In genomic region chr3:14549256-14549931, GRCh38 we compare ENCODE assay signal across 11 cellular contexts. TPM values are rescaled to one million over a fixed set of nuclear protein-coding genes. Genes with fewer than 3 reads are reported as not detected.
A peak's percentile ranks its signal among the peaks of the same experiment; 100 is the strongest.
DNase-seq lines count a peak whose midpoint lies in the region; ATAC-seq and TF ChIP-seq lines count a peak whose summit lies in the region.
"Had no signal": no experiment of that assay in that cellular context is flagged by ENCODE, and none has a peak within 500 bp of the region (broad histone marks: within the 10 kb centered on the region; RNA-seq: fewer than 3 reads in every experiment).

No MANE protein-coding gene starts in this region.

- H3K9me3 Mint-ChIP-seq in CD4-positive, alpha-beta T cell = no peaks in the 10 kb centered on the region
- no peaks in the 10 kb centered on the region for H3K9me3 Mint-ChIP-seq in activated CD4-positive, alpha-beta T cell treated with anti-CD3 and anti-CD28 coated beads for 36 hours (ENCODE audit: low read depth)
- H3K9me3 Mint-ChIP-seq: stimulated activated naive B cell treated with anti-CD40 and anti-IgM and Interleukin-4, amounts not matched to agents 10 μg/mL and 1 μg/mL and 100 μg/mL, for 72 hours had no signal

- peaks cover 64% of the 10 kb centered on the region for H3K27me3 Mint-ChIP-seq in CD4-positive, alpha-beta T cell
- peaks cover 16% of the 10 kb centered on the region for H3K27me3 Mint-ChIP-seq in activated CD4-positive, alpha-beta T cell treated with anti-CD3 and anti-CD28 coated beads for 36 hours

- H3K36me3 ChIP-seq in kidney epithelial cell (ENCODE audit: control insufficient read depth, insufficient read depth, low read length) (no peaks in the 10 kb centered on the region), prostate gland (no peaks in the 10 kb centered on the region)
- H3K36me3 ChIP-seq: pancreas had no signal

- H3K4me3 Mint-ChIP-seq in CD4-positive, alpha-beta T cell = no peak overlapping the region
- no peak overlapping the region for H3K4me3 Mint-ChIP-seq in activated CD4-positive, alpha-beta T cell treated with anti-CD3 and anti-CD28 coated beads for 36 hours
- H3K4me3 Mint-ChIP-seq: stimulated activated naive B cell treated with anti-CD40 and anti-IgM and Interleukin-4, amounts not matched to agents 10 μg/mL and 1 μg/mL and 100 μg/mL, for 72 hours had no signal

- no peaks in the 10 kb centered on the region for H3K4me1 ChIP-seq in prostate gland (replicated peaks)
- H3K4me1 ChIP-seq: pancreas had no signal

- POLR2A ChIA-PET in CD4-positive, alpha-beta T cell (lab: Charles Lee) = no interaction called here
- POLR2A ChIA-PET in HEK293T (lab: Yijun Ruan, JAX) = no interaction called here
- POLR2A ChIA-PET in activated CD4-positive, alpha-beta T cell treated with anti-CD3 and anti-CD28 coated beads for 36 hours (lab: Charles Lee) = no interaction called here

- ATAC-seq in CD4-positive, alpha-beta T cell (ENCODE audit: poor library complexity) = peak; percentile 37
- ATAC-seq in activated CD4-positive, alpha-beta T cell treated with anti-CD3 and anti-CD28 coated beads for 36 hours = no peak
- ATAC-seq in HG03457 (IDR thresholded peaks at IDR 0.05; ENCODE audit: unreplicated experiment) = no peak

- no peak for TF ChIP-seq POLR2A in erythroblast (IDR thresholded peaks at IDR 0.05; ENCODE audit: low read length)
- no peak for TF ChIP-seq POLR2A in prostate gland (IDR thresholded peaks at IDR 0.05)

- H3K9me3 ChIP-seq in CD4-positive, alpha-beta T cell (ENCODE audit: control insufficient read depth, low read length) = no peaks in the 10 kb centered on the region
- H3K9me3 ChIP-seq in prostate gland = no peaks in the 10 kb centered on the region
- H3K9me3 ChIP-seq: pancreas had no signal

- H3K4me1 Mint-ChIP-seq in CD4-positive, alpha-beta T cell (ENCODE audit: low read depth) = no peaks in the 10 kb centered on the region
- no peaks in the 10 kb centered on the region for H3K4me1 Mint-ChIP-seq in activated CD4-positive, alpha-beta T cell treated with anti-CD3 and anti-CD28 coated beads for 36 hours

- DNase-seq in CD4-positive, alpha-beta T cell = no peak
- DNase-seq in HEK293T (ENCODE audit: extremely low spot score) (peak; percentile 36), SW480 (ENCODE audit: low spot score) (peak; percentile 26), kidney epithelial cell (ENCODE audit: low read depth) (no peak), erythroblast (lab: John Stamatoyannopoulos, UW) (no peak), prostate gland (ENCODE audit: low spot score) (no peak)
- DNase-seq in activated CD4-positive, alpha-beta T cell treated with anti-CD3 and anti-CD28 coated beads for 36 hours = no peak
- DNase-seq: activated effector memory CD4-positive, alpha-beta T cell treated with anti-CD3 and anti-CD28 coated beads, Interleukin-2, amount 50 U/mL, for 16 hours; stimulated activated naive B cell treated with anti-CD40 and anti-IgM and Interleukin-4, amounts not matched to agents 10 μg/mL and 1 μg/mL and 100 μg/mL, for 72 hours had no signal

- no peak overlapping the region for H3K27ac ChIP-seq in CD4-positive, alpha-beta T cell (ENCODE audit: low read depth, low read length)
- no peak overlapping the region for H3K27ac ChIP-seq in prostate gland
- H3K27ac ChIP-seq: pancreas had no signal

- 72% methylated on average over 6 of the region's 8 CpGs for WGBS in prostate gland

- intact Hi-C loops in CD4-positive, alpha-beta T cell (cut with DNase I, micrococcal nuclease) = loop anchor here in 1 of 2 experiments (2.0 kb wide), 1 partner anchor 653 kb away; no protein-coding TSS in a partner anchor
- intact Hi-C loops in activated CD4-positive, alpha-beta T cell treated with anti-CD3 and anti-CD28 coated beads for 36 hours (cut with DNase I, micrococcal nuclease) = loop anchor here (2.0 kb wide), 2 partner anchors 41 to 347 kb away; no protein-coding TSS in a partner anchor
- intact Hi-C loops in prostate gland (cut with DNase I) = no loop called here

- H3K36me3 Mint-ChIP-seq in CD4-positive, alpha-beta T cell (ENCODE audit: low read depth) = no peaks in the 10 kb centered on the region
- H3K36me3 Mint-ChIP-seq in activated CD4-positive, alpha-beta T cell treated with anti-CD3 and anti-CD28 coated beads for 36 hours (ENCODE audit: low read depth) = no peaks in the 10 kb centered on the region
- H3K36me3 Mint-ChIP-seq: stimulated activated naive B cell treated with anti-CD40 and anti-IgM and Interleukin-4, amounts not matched to agents 10 μg/mL and 1 μg/mL and 100 μg/mL, for 72 hours had no signal

- H3K4me3 ChIP-seq in kidney epithelial cell (ENCODE audit: low read depth, low read length) (no peak overlapping the region), prostate gland (no peak overlapping the region)
- H3K4me3 ChIP-seq: pancreas had no signal

- H3K27me3 ChIP-seq in CD4-positive, alpha-beta T cell (ENCODE audit: control insufficient read depth, insufficient read depth, low read length) = peaks cover 12% of the 10 kb centered on the region
- H3K27me3 ChIP-seq in kidney epithelial cell (ENCODE audit: control insufficient read depth, insufficient read depth, low read length) = peaks cover 46% of the 10 kb centered on the region
- H3K27me3 ChIP-seq in prostate gland (replicated peaks; ENCODE audit: insufficient read depth) = no peaks in the 10 kb centered on the region
- H3K27me3 ChIP-seq: pancreas had no signal

- CTCF ChIA-PET in CD4-positive, alpha-beta T cell (lab: Charles Lee) = interaction anchor here (0.6 to 0.8 kb wide), 2 partner anchors 339 to 653 kb away, joined by 3 read pairs; no protein-coding TSS in a partner anchor
- CTCF ChIA-PET in HEK293T (lab: Yijun Ruan, JAX) = interaction anchor here (0.7 to 2.9 kb wide), 3 partner anchors 11 to 41 kb away, joined by 3 to 13 read pairs (median 12); no protein-coding TSS in a partner anchor
- CTCF ChIA-PET in activated CD4-positive, alpha-beta T cell treated with anti-CD3 and anti-CD28 coated beads for 36 hours (lab: Charles Lee) = interaction anchor here (0.5 to 1.9 kb wide), 11 partner anchors 9 to 1689 kb away, joined by 3 to 10 read pairs (median 4); partner anchors contain the start of gene GRIP2

- no peak for TF ChIP-seq CTCF in CD4-positive, alpha-beta T cell (IDR thresholded peaks at IDR 0.05)
- TF ChIP-seq CTCF in kidney epithelial cell (IDR thresholded peaks at IDR 0.05; ENCODE audit: insufficient read depth, low read length, poor library complexity, severe bottlenecking) (peak; percentile 25), prostate gland (IDR thresholded peaks at IDR 0.05) (peak in 1 of 4 experiments; percentile 17)

- no peak overlapping the region for H3K27ac Mint-ChIP-seq in CD4-positive, alpha-beta T cell
- H3K27ac Mint-ChIP-seq in activated CD4-positive, alpha-beta T cell treated with anti-CD3 and anti-CD28 coated beads for 36 hours = no peak overlapping the region
- H3K27ac Mint-ChIP-seq: stimulated activated naive B cell treated with anti-CD40 and anti-IgM and Interleukin-4, amounts not matched to agents 10 μg/mL and 1 μg/mL and 100 μg/mL, for 72 hours had no signal

TF ChIP-seq in HEK293T, 16 proteins besides CTCF, POLR2A, EP300 and RAD21:
- TF ChIP-seq PKNOX1 (IDR thresholded peaks at IDR 0.05) (no peak), FOXA1 (IDR thresholded peaks at IDR 0.05) (no peak), CTBP1 (IDR thresholded peaks at IDR 0.05; ENCODE audit: borderline replicate concordance) (no peak), ARNT (IDR thresholded peaks at IDR 0.05) (no peak), SP1 (IDR thresholded peaks at IDR 0.05) (no peak), TARDBP (IDR thresholded peaks at IDR 0.05) (no peak), FOXK2 (IDR thresholded peaks at IDR 0.05) (no peak), ELF4 (IDR thresholded peaks at IDR 0.05) (no peak), NFRKB (IDR thresholded peaks at IDR 0.05) (no peak)

RNA-seq across cellular contexts. Expression of gene GRIP2, which starts 9.3 kb away (rescaled TPM):
- not detected for total RNA-seq in CD4-positive, alpha-beta T cell
- total RNA-seq in kidney epithelial cell (not detected in 2 replicates), prostate gland (under 1 TPM; 0.27 to 0.62 TPM)
- total RNA-seq in activated CD4-positive, alpha-beta T cell treated with anti-CD3 and anti-CD28 coated beads for 36 hours = not detected

Comparison
In these comparisons a context has a peak if more than half of its experiments do, and no peak if none do; other contexts are left out.
1. DNase-seq: peak in HEK293T (single experiment) and SW480 (single experiment); none in CD4-positive, alpha-beta T cell (0 of 10), kidney epithelial cell (single experiment), erythroblast (0 of 2), activated CD4-positive, alpha-beta T cell treated with anti-CD3 and anti-CD28 coated beads for 36 hours (single experiment) and prostate gland (single experiment).